ENCODE assay signal across 18 cellular contexts in the genomic region with DNA sequence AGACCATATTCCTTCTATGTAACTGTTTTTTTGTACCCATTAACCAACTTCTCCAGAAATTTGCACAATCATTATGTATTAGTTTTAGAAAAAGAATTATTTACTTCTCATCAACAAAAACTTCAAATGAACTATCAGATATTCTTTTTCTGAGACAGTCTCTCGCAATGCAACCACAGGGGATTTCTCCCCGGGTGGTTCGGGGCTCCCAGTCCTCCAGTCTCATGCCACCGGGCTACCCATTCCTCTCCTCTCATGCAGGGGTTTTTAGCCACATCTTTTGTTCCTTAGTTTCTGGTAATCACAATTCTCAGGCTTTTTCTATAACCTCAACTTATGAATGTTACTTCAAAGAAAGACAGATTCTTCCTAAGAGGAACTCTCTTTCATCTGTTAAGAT. TPM values are rescaled to one million over a fixed set of nuclear protein-coding genes. Genes with fewer than 3 reads are reported as not detected.
DNase-seq lines count a peak whose midpoint lies in the region; ATAC-seq lines count a peak whose summit lies in the region.
"Had no signal": no experiment of that assay in that cellular context is flagged by ENCODE, and none has a peak within 500 bp of the region (broad histone marks: within the 10 kb centered on the region; RNA-seq: fewer than 3 reads in every experiment).

No MANE protein-coding gene starts in this region.

- no peak for DNase-seq in activated T-cell treated with anti-CD3 and anti-CD28 coated beads, Interleukin-2, amount 50 U/mL, for 24 hours
- no peak for DNase-seq in activated T-cell treated with anti-CD3 and anti-CD28 coated beads for 4 hours
- no peak for DNase-seq in activated T-helper 1 cell treated with anti-CD3 and anti-CD28 coated beads, Interleukin-12 subunit alpha, Interleukin-12 subunit beta, Interleukin-2, Interleukin-4 antibody, amounts not matched to agents 30 ng/mL and 10 ng/mL and 1 ng/mL, durations not matched to agents 14 hours and 24 hours and 36 hours (ENCODE audit: low spot score)
- no peak for DNase-seq in stimulated activated naive B cell treated with anti-CD40 and anti-IgM and Interleukin-4, amounts not matched to agents 10 μg/mL and 1 μg/mL and 100 μg/mL, for 72 hours
- DNase-seq in DMS114 treated with DMSO at 0.1 percent for 48 hours (lab: John Stamatoyannopoulos, UW; ENCODE audit: unreplicated experiment): no peak
- DNase-seq in NCI-H187 (lab: John Stamatoyannopoulos, UW): no peak
- no peak for DNase-seq in left ventricle myocardium superior
- DNase-seq: Calu3; CD4-positive, alpha-beta T cell; DMS79; H7; NCI-H1105; NCI-H1694 treated with DMSO at 0.1 percent for 48 hours; NCI-H446; Right ventricle myocardium superior had no signal

- H3K4me3 Mint-ChIP-seq in activated T-cell treated with anti-CD3 and anti-CD28 coated beads, Interleukin-2, amount 50 U/mL, for 24 hours: no peak overlapping the region
- peak overlapping the region; percentile 68 for H3K4me3 Mint-ChIP-seq in activated T-helper 1 cell treated with anti-CD3 and anti-CD28 coated beads, Interleukin-12 subunit alpha, Interleukin-12 subunit beta, Interleukin-2, Interleukin-4 antibody, amounts not matched to agents 30 ng/mL and 10 ng/mL and 1 ng/mL, durations not matched to agents 14 hours and 24 hours and 36 hours
- H3K4me3 Mint-ChIP-seq in stimulated activated naive B cell treated with anti-CD40 and anti-IgM and Interleukin-4, amounts not matched to agents 10 μg/mL and 1 μg/mL and 100 μg/mL, for 72 hours: peak overlapping the region; percentile 25 to 63
- H3K4me3 Mint-ChIP-seq: CD4-positive, alpha-beta T cell had no signal

- H3K27me3 Mint-ChIP-seq in activated T-cell treated with anti-CD3 and anti-CD28 coated beads, Interleukin-2, amount 50 U/mL, for 24 hours: no peaks in the 10 kb centered on the region
- no peaks in the 10 kb centered on the region for H3K27me3 Mint-ChIP-seq in activated T-helper 1 cell treated with anti-CD3 and anti-CD28 coated beads, Interleukin-12 subunit alpha, Interleukin-12 subunit beta, Interleukin-2, Interleukin-4 antibody, amounts not matched to agents 30 ng/mL and 10 ng/mL and 1 ng/mL, durations not matched to agents 14 hours and 24 hours and 36 hours (ENCODE audit: insufficient read depth)
- H3K27me3 Mint-ChIP-seq in stimulated activated naive B cell treated with anti-CD40 and anti-IgM and Interleukin-4, amounts not matched to agents 10 μg/mL and 1 μg/mL and 100 μg/mL, for 72 hours: no peaks in the 10 kb centered on the region
- H3K27me3 Mint-ChIP-seq: CD4-positive, alpha-beta T cell had no signal

- intact Hi-C loops in activated T-helper 1 cell treated with anti-CD3 and anti-CD28 coated beads, Interleukin-12 subunit alpha, Interleukin-12 subunit beta, Interleukin-2, Interleukin-4 antibody, amounts not matched to agents 30 ng/mL and 10 ng/mL and 1 ng/mL, durations not matched to agents 14 hours and 24 hours and 36 hours (cut with micrococcal nuclease): loop anchor here (2.0 to 10.0 kb wide), 8 partner anchors 81 to 916 kb away; a partner anchor contains a TSS
- intact Hi-C loops in left ventricle myocardium superior (cut with micrococcal nuclease): no loop called here

- H3K27ac Mint-ChIP-seq in activated T-cell treated with anti-CD3 and anti-CD28 coated beads, Interleukin-2, amount 50 U/mL, for 24 hours: peak overlapping the region; percentile 51
- H3K27ac Mint-ChIP-seq in activated T-helper 1 cell treated with anti-CD3 and anti-CD28 coated beads, Interleukin-12 subunit alpha, Interleukin-12 subunit beta, Interleukin-2, Interleukin-4 antibody, amounts not matched to agents 30 ng/mL and 10 ng/mL and 1 ng/mL, durations not matched to agents 14 hours and 24 hours and 36 hours: peak overlapping the region; percentile 90
- H3K27ac Mint-ChIP-seq in stimulated activated naive B cell treated with anti-CD40 and anti-IgM and Interleukin-4, amounts not matched to agents 10 μg/mL and 1 μg/mL and 100 μg/mL, for 72 hours: peak overlapping the region; percentile 88
- H3K27ac Mint-ChIP-seq: CD4-positive, alpha-beta T cell had no signal

- H3K36me3 Mint-ChIP-seq in activated T-cell treated with anti-CD3 and anti-CD28 coated beads, Interleukin-2, amount 50 U/mL, for 24 hours (ENCODE audit: low read depth): no peaks in the 10 kb centered on the region
- H3K36me3 Mint-ChIP-seq in activated T-helper 1 cell treated with anti-CD3 and anti-CD28 coated beads, Interleukin-12 subunit alpha, Interleukin-12 subunit beta, Interleukin-2, Interleukin-4 antibody, amounts not matched to agents 30 ng/mL and 10 ng/mL and 1 ng/mL, durations not matched to agents 14 hours and 24 hours and 36 hours (ENCODE audit: low read depth): peaks cover 23% of the 10 kb centered on the region
- H3K36me3 Mint-ChIP-seq in stimulated activated naive B cell treated with anti-CD40 and anti-IgM and Interleukin-4, amounts not matched to agents 10 μg/mL and 1 μg/mL and 100 μg/mL, for 72 hours: peaks cover 5 to 9% of the 10 kb centered on the region in 2 donors

- peaks cover 68% of the 10 kb centered on the region for H3K4me1 Mint-ChIP-seq in activated T-cell treated with anti-CD3 and anti-CD28 coated beads, Interleukin-2, amount 50 U/mL, for 24 hours (ENCODE audit: low read depth)
- peaks cover 88% of the 10 kb centered on the region for H3K4me1 Mint-ChIP-seq in activated T-helper 1 cell treated with anti-CD3 and anti-CD28 coated beads, Interleukin-12 subunit alpha, Interleukin-12 subunit beta, Interleukin-2, Interleukin-4 antibody, amounts not matched to agents 30 ng/mL and 10 ng/mL and 1 ng/mL, durations not matched to agents 14 hours and 24 hours and 36 hours (ENCODE audit: low read depth)
- peaks cover 45 to 89% of the 10 kb centered on the region in 2 donors for H3K4me1 Mint-ChIP-seq in stimulated activated naive B cell treated with anti-CD40 and anti-IgM and Interleukin-4, amounts not matched to agents 10 μg/mL and 1 μg/mL and 100 μg/mL, for 72 hours

- H3K9me3 Mint-ChIP-seq in activated T-cell treated with anti-CD3 and anti-CD28 coated beads, Interleukin-2, amount 50 U/mL, for 24 hours: peaks cover 13% of the 10 kb centered on the region
- H3K9me3 Mint-ChIP-seq in activated T-helper 1 cell treated with anti-CD3 and anti-CD28 coated beads, Interleukin-12 subunit alpha, Interleukin-12 subunit beta, Interleukin-2, Interleukin-4 antibody, amounts not matched to agents 30 ng/mL and 10 ng/mL and 1 ng/mL, durations not matched to agents 14 hours and 24 hours and 36 hours: peaks cover 16% of the 10 kb centered on the region
- peaks cover 5 to 8% of the 10 kb centered on the region in 2 donors for H3K9me3 Mint-ChIP-seq in stimulated activated naive B cell treated with anti-CD40 and anti-IgM and Interleukin-4, amounts not matched to agents 10 μg/mL and 1 μg/mL and 100 μg/mL, for 72 hours
- H3K9me3 Mint-ChIP-seq: CD4-positive, alpha-beta T cell had no signal

- peak; percentile 22 for ATAC-seq in GM18868 (IDR thresholded peaks at IDR 0.05; ENCODE audit: unreplicated experiment)
- ATAC-seq in stimulated activated naive B cell treated with anti-CD40 and anti-IgM and Interleukin-4, amounts not matched to agents 10 μg/mL and 1 μg/mL and 100 μg/mL, for 72 hours (replicated peaks): no peak
- no peak for ATAC-seq in left ventricle myocardium superior
- ATAC-seq: Panc1 had no signal

RNA-seq across cellular contexts. Expression of a gene that starts 46.6 kb away (rescaled TPM):
- 0.57 and 1.1 TPM in 2 replicates for total RNA-seq in activated T-helper 1 cell treated with anti-CD3 and anti-CD28 coated beads, Interleukin-12 subunit alpha, Interleukin-12 subunit beta, Interleukin-2, Interleukin-4 antibody, amounts not matched to agents 30 ng/mL and 10 ng/mL and 1 ng/mL, durations not matched to agents 14 hours and 24 hours and 36 hours
- not detected for total RNA-seq in left ventricle myocardium superior
- total RNA-seq: A673, Calu3, H7, Right ventricle myocardium superior had no signal
